24 cellular contexts compared by ENCODE assay signal in genomic region chr22:35192121-35192918, GRCh38.
DNase-seq lines count a peak whose midpoint lies in the region; ATAC-seq and TF ChIP-seq lines count a peak whose summit lies in the region.
"Had no signal": no experiment of that assay in that cellular context is flagged by ENCODE, and none has a peak within 500 bp of the region (broad histone marks: within the 10 kb centered on the region; RNA-seq: fewer than 3 reads in every experiment).

No MANE protein-coding gene starts in this region.

- H3K9me2 ChIP-seq in PC-3 (replicated peaks; ENCODE audit: low read length): no peaks in the 10 kb centered on the region

- no peak for TF ChIP-seq POLR2A in prostate gland (IDR thresholded peaks at IDR 0.05)

- TF ChIP-seq CTCF in PC-3 (conservative IDR thresholded peaks at IDR 0.05; ENCODE audit: low read depth, low read length): no peak
- TF ChIP-seq CTCF in prostate gland (IDR thresholded peaks at IDR 0.05): no peak
- TF ChIP-seq CTCF in osteoblast (IDR thresholded peaks at IDR 0.05; ENCODE audit: extremely low read depth, low read depth, low read length): no peak

- H3K79me2 ChIP-seq in PC-3 (ENCODE audit: low read length) (no peaks in the 10 kb centered on the region), osteoblast (ENCODE audit: insufficient read depth, low read length) (no peaks in the 10 kb centered on the region)

- intact Hi-C loops in PC-3 (cut with micrococcal nuclease): no loop called here
- intact Hi-C loops in prostate gland (cut with DNase I): no loop called here

- CTCF ChIA-PET in PC-3 (lab: Charles Lee): no interaction called here

- H3K36me3 ChIP-seq in PC-3 (ENCODE audit: low read depth, low read length) (peaks cover 7% of the 10 kb centered on the region; the same call in 1 of the 2 replicates), prostate gland (no peaks in the 10 kb centered on the region), osteoblast (ENCODE audit: insufficient read depth, low read length) (no peaks in the 10 kb centered on the region)
- H3K36me3 ChIP-seq: esophagus squamous epithelium, SJSA1, tibial nerve had no signal

- no TSS peak for BruUV-seq in PC-3 (replicated peaks; lab: Mats Ljungman, UMichigan)

- H4K20me1 ChIP-seq in PC-3 (ENCODE audit: low read length) (no peaks in the 10 kb centered on the region), osteoblast (ENCODE audit: insufficient read depth, low read length) (no peaks in the 10 kb centered on the region)

- DNase-seq in EH (ENCODE audit: low read depth): peak; percentile 15
- peak; percentile 11 for DNase-seq in PC-3
- peak; percentile 49 for DNase-seq in epithelial cell of prostate (ENCODE audit: low read depth, low spot score)
- DNase-seq in prostate gland (ENCODE audit: low spot score): no peak
- no peak for DNase-seq in osteoblast (ENCODE audit: insufficient read length, low spot score, missing footprints)
- no peak for DNase-seq in Ammon's horn (ENCODE audit: low spot score)
- no peak for DNase-seq in GOT3 (lab: John Stamatoyannopoulos, UW)
- DNase-seq in NCI-H446 (lab: John Stamatoyannopoulos, UW): no peak
- DNase-seq: activated CD4-positive, alpha-beta memory T cell treated with anti-CD3 and anti-CD28 coated beads for 36 hours; activated CD8-positive, alpha-beta memory T cell treated with anti-CD3 and anti-CD28 coated beads, Interleukin-2, amount 50 U/mL, for 48 hours; activated naive CD4-positive, alpha-beta T cell treated with anti-CD3 and anti-CD28 coated beads, Interleukin-2, amount 50 U/mL, for 16 hours; amygdala; COR-L47; DMS79; effector memory CD4-positive, alpha-beta T cell; esophagus squamous epithelium; natural killer cell; NCI-H2029 treated with DMSO at 0.1 percent for 48 hours; NCI-H2227 treated with DMSO at 0.1 percent for 48 hours; occipital lobe; stimulated activated CD4-positive, alpha-beta T cell treated with anti-CD3 and anti-CD28 coated beads, Interleukin-2, amount 100 ng/mL, for 24 hours; T-helper 1 cell had no signal

- H3F3A ChIP-seq in PC-3 (ENCODE audit: low read length, unreplicated experiment): no peaks in the 10 kb centered on the region

- no peak; the same call in 1 of the 2 replicates for ATAC-seq in PC-3
- ATAC-seq: natural killer cell had no signal

- H3K9me3 ChIP-seq in PC-3 (ENCODE audit: low read length): no peaks in the 10 kb centered on the region; the same call in 1 of the 2 replicates
- no peaks in the 10 kb centered on the region for H3K9me3 ChIP-seq in prostate gland
- H3K9me3 ChIP-seq in osteoblast (ENCODE audit: low read depth, low read length): peaks cover 5% of the 10 kb centered on the region

- no peak overlapping the region for H3K4me2 ChIP-seq in PC-3 (ENCODE audit: low read length)
- H3K4me2 ChIP-seq in osteoblast (ENCODE audit: insufficient read depth, low read length): no peak overlapping the region

- POLR2A ChIA-PET in PC-3 (lab: Charles Lee; ENCODE audit: unreplicated experiment): no interaction called here

- H3K4me3 ChIP-seq in PC-3 (ENCODE audit: low read length) (no peak overlapping the region), prostate gland (no peak overlapping the region), osteoblast (ENCODE audit: insufficient read depth, low read length) (no peak overlapping the region)
- H3K4me3 ChIP-seq: esophagus squamous epithelium, SJSA1, tibial nerve had no signal

- H3K9ac ChIP-seq in PC-3 (ENCODE audit: low read length): no peak overlapping the region

- H3K4me1 ChIP-seq in PC-3 (ENCODE audit: insufficient read depth, low read length): peaks cover 13% of the 10 kb centered on the region; the same call in 1 of the 2 replicates
- H3K4me1 ChIP-seq in prostate gland (replicated peaks): peaks cover 9% of the 10 kb centered on the region
- peaks cover 10% of the 10 kb centered on the region for H3K4me1 ChIP-seq in osteoblast (ENCODE audit: insufficient read depth, low read length)
- H3K4me1 ChIP-seq: esophagus squamous epithelium, tibial nerve had no signal

- WGBS in prostate gland: 78% methylated on average over 8 of the region's 8 CpGs

- H3K27ac ChIP-seq in PC-3 (ENCODE audit: low read length) (no peak overlapping the region), epithelial cell of prostate (no peak overlapping the region), prostate gland (peak overlapping the region; percentile 55 to 56), osteoblast (ENCODE audit: low read depth, low read length) (no peak overlapping the region)
- H3K27ac ChIP-seq: esophagus squamous epithelium, SJSA1, tibial nerve had no signal

- no peaks in the 10 kb centered on the region for H3K27me3 ChIP-seq in PC-3 (ENCODE audit: low read length)
- H3K27me3 ChIP-seq in prostate gland (replicated peaks; ENCODE audit: insufficient read depth): no peaks in the 10 kb centered on the region
- H3K27me3 ChIP-seq in osteoblast (ENCODE audit: insufficient read depth, low read length): no peaks in the 10 kb centered on the region
- H3K27me3 ChIP-seq: tibial nerve had no signal

- H2AFZ ChIP-seq in PC-3 (ENCODE audit: low read length): no peak overlapping the region
- no peak overlapping the region for H2AFZ ChIP-seq in osteoblast (ENCODE audit: low read length)

Comparison
In these comparisons a context has a peak if more than half of its experiments do, and no peak if none do; other contexts are left out.
1. DNase-seq: peak in EH (single experiment), PC-3 (single experiment) and epithelial cell of prostate (single experiment); none in prostate gland (single experiment), osteoblast (single experiment), Ammon's horn (single experiment), GOT3 (single experiment) and NCI-H446 (0 of 2).
2. H3K27ac ChIP-seq: peak in prostate gland (2 of 2); none in PC-3 (single experiment), epithelial cell of prostate (single experiment) and osteoblast (single experiment).